In genomic region chr3:169945313-169945712, GRCh38 we compare ENCODE assay signal across 8 cellular contexts. TPM values are rescaled to one million over a fixed set of nuclear protein-coding genes. Genes with fewer than 3 reads are reported as not detected.
A peak's percentile ranks its signal among the peaks of the same experiment; 100 is the strongest.
DNase-seq lines count a peak whose midpoint lies in the region; ATAC-seq and TF ChIP-seq lines count a peak whose summit lies in the region.

No MANE protein-coding gene starts in this region.

- H3K36me3 ChIP-seq in neutrophil (no peaks in the 10 kb centered on the region), hepatocyte (replicated peaks; ENCODE audit: insufficient read depth, low read depth) (no peaks in the 10 kb centered on the region)

- peaks cover 6% of the 10 kb centered on the region for H3K27me3 Mint-ChIP-seq in activated T-cell treated with anti-CD3 and anti-CD28 coated beads, Interleukin-2, amount 50 U/mL, for 4 hours (ENCODE audit: low read depth)

- WGBS in hepatocyte (ENCODE audit: low lambda C conversion rate, missing lambda C conversion rate), result 80% methylated on average over 7 of the region's 7 CpGs

- H3K4me3 ChIP-seq in neutrophil (ENCODE audit: low read depth in 1 of 2, low read length in 1 of 2) (peak overlapping the region; percentile 32 to 37), hepatocyte (no peak overlapping the region)

- H3K36me3 Mint-ChIP-seq in activated T-cell treated with anti-CD3 and anti-CD28 coated beads, Interleukin-2, amount 50 U/mL, for 4 hours (ENCODE audit: insufficient read depth), result no peaks in the 10 kb centered on the region

- H3K9me2 ChIP-seq in hepatocyte (replicated peaks; ENCODE audit: insufficient read depth), result no peaks in the 10 kb centered on the region

- no peak overlapping the region for H3K4me2 ChIP-seq in hepatocyte

- DNase-seq in GF-D8 (lab: John Stamatoyannopoulos, UW) (peak; percentile 64), hepatocyte (ENCODE audit: low spot score) (no peak), hepatic stellate cell (ENCODE audit: low spot score) (no peak)
- DNase-seq in activated T-cell treated with anti-CD3 and anti-CD28 coated beads, Interleukin-2, amount 50 U/mL, for 4 hours, result no peak
- DNase-seq in effector CD8-positive, alpha-beta T cell (lab: John Stamatoyannopoulos, UW), result no peak

- no peak overlapping the region for H3K4me3 Mint-ChIP-seq in activated T-cell treated with anti-CD3 and anti-CD28 coated beads, Interleukin-2, amount 50 U/mL, for 4 hours

- H3K79me2 ChIP-seq in hepatocyte, result no peaks in the 10 kb centered on the region

- H2AFZ ChIP-seq in hepatocyte, result no peak overlapping the region

- ATAC-seq in GM19455 (IDR thresholded peaks at IDR 0.05; ENCODE audit: unreplicated experiment), result peak; percentile 84
- peak; percentile 87 for ATAC-seq in HG03442 (IDR thresholded peaks at IDR 0.05; ENCODE audit: unreplicated experiment)
- peak; percentile 95 to 99 for ATAC-seq in activated T-cell treated with anti-CD3 and anti-CD28 coated beads, Interleukin-2, amount 50 U/mL, for 4 hours

- H3K27ac ChIP-seq in neutrophil (peak overlapping the region; percentile 80), hepatocyte (no peak overlapping the region)

- H3K9me3 ChIP-seq in neutrophil (no peaks in the 10 kb centered on the region), hepatocyte (ENCODE audit: low read depth) (no peaks in the 10 kb centered on the region)

- H3K27me3 ChIP-seq in neutrophil (no peaks in the 10 kb centered on the region), hepatocyte (no peaks in the 10 kb centered on the region)

- H3K4me1 ChIP-seq in neutrophil (ENCODE audit: control insufficient read depth in 1 of 2, insufficient read depth in 1 of 2, low read depth in 1 of 2, low read length in 1 of 2) (peaks cover 16 to 20% of the 10 kb centered on the region in 2 experiments), hepatocyte (ENCODE audit: insufficient read depth) (no peaks in the 10 kb centered on the region)

- TF ChIP-seq CTCF in neutrophil (IDR thresholded peaks at IDR 0.05), result no peak
- no peak for TF ChIP-seq CTCF in hepatocyte (IDR thresholded peaks at IDR 0.05; ENCODE audit: poor library complexity)

- no peaks in the 10 kb centered on the region for H4K20me1 ChIP-seq in hepatocyte (ENCODE audit: insufficient read depth, poor library complexity, severe bottlenecking)

- no peaks in the 10 kb centered on the region for H3K9me3 Mint-ChIP-seq in activated T-cell treated with anti-CD3 and anti-CD28 coated beads, Interleukin-2, amount 50 U/mL, for 4 hours

- peaks cover 13% of the 10 kb centered on the region for H3K4me1 Mint-ChIP-seq in activated T-cell treated with anti-CD3 and anti-CD28 coated beads, Interleukin-2, amount 50 U/mL, for 4 hours (ENCODE audit: low read depth)

RNA-seq across cellular contexts. Expression of gene SEC62, which starts 21.3 kb away (rescaled TPM):
- total RNA-seq in activated T-cell treated with anti-CD3 and anti-CD28 coated beads, Interleukin-2, amount 50 U/mL, for 4 hours, result 10 to 100 TPM; 65.9 to 75.6 (median 66.8) TPM
- 45.4 and 48.7 TPM in 2 replicates for total RNA-seq in hepatocyte
- polyA plus RNA-seq in hepatocyte, result 138 and 147 TPM in 2 replicates

RNA-seq across cellular contexts. Expression of gene SAMD7, which starts 33.9 kb away (rescaled TPM):
- not detected for total RNA-seq in activated T-cell treated with anti-CD3 and anti-CD28 coated beads, Interleukin-2, amount 50 U/mL, for 4 hours
- not detected in 2 replicates for total RNA-seq in hepatocyte
- not detected in 2 replicates for polyA plus RNA-seq in hepatocyte
